19 cellular contexts compared by ENCODE assay signal in genomic region chr5:61783481-61783880, GRCh38.
DNase-seq lines count a peak whose midpoint lies in the region; ATAC-seq, FAIRE-seq and TF ChIP-seq lines count a peak whose summit lies in the region.
"Had no signal": no experiment of that assay in that cellular context is flagged by ENCODE, and none has a peak within 500 bp of the region (broad histone marks: within the 10 kb centered on the region; RNA-seq: fewer than 3 reads in every experiment).

No MANE protein-coding gene starts in this region.

- DNase-seq in DMS 273 (lab: John Stamatoyannopoulos, UW; ENCODE audit: unreplicated experiment) (peak; percentile 26), DMS 273 treated with DMSO at 0.1 percent for 48 hours (lab: John Stamatoyannopoulos, UW) (no peak), body of pancreas (peak in 2 of 4 donors; percentile 13 to 19), neural progenitor cell (ENCODE audit: low spot score) (no peak), GM12892 (ENCODE audit: insufficient read length) (no peak), erythroblast (lab: John Stamatoyannopoulos, UW) (no peak), NCI-H524 treated with DMSO at 0.1 percent for 48 hours (lab: John Stamatoyannopoulos, UW) (no peak), Karpas-422 (no peak)
- DNase-seq: CD4-positive, alpha-beta memory T cell; GOT3; H9; IMR-90; KBM-7 had no signal

- no peaks in the 10 kb centered on the region for H3K9me3 Mint-ChIP-seq in neural progenitor cell
- H3K9me3 Mint-ChIP-seq: H9 had no signal

- H3K4me1 ChIP-seq in body of pancreas (no peaks in the 10 kb centered on the region), neural progenitor cell (no peaks in the 10 kb centered on the region), Karpas-422 (ENCODE audit: low read length) (no peaks in the 10 kb centered on the region)
- H3K4me1 ChIP-seq: A549, BLaER1 had no signal

- H3K79me2 ChIP-seq in neural progenitor cell (ENCODE audit: low read depth) (no peaks in the 10 kb centered on the region), Karpas-422 (ENCODE audit: low read length) (no peaks in the 10 kb centered on the region)

- H3K9ac ChIP-seq in neural progenitor cell (no peak overlapping the region), Karpas-422 (ENCODE audit: low read length) (no peak overlapping the region)
- H3K9ac ChIP-seq: BLaER1 had no signal

- no peak overlapping the region for H3K4me3 Mint-ChIP-seq in neural progenitor cell
- H3K4me3 Mint-ChIP-seq: CD14-positive monocyte; CD4-positive, alpha-beta memory T cell; H9 had no signal

- H3K27ac Mint-ChIP-seq in neural progenitor cell, result no peak overlapping the region
- H3K27ac Mint-ChIP-seq: CD14-positive monocyte; CD4-positive, alpha-beta memory T cell; H9 had no signal

- 49 to 70% methylated on average over 2 of the region's 2 CpGs for WGBS in body of pancreas, 2 donors

- TF ChIP-seq POLR2A in body of pancreas (IDR thresholded peaks at IDR 0.05) (no peak), GM12892 (IDR thresholded peaks at IDR 0.05; ENCODE audit: low read depth, low read length) (no peak), erythroblast (IDR thresholded peaks at IDR 0.05; ENCODE audit: low read length) (no peak)

- H3K36me3 ChIP-seq in body of pancreas (replicated peaks in 1 of 2; ENCODE audit: insufficient read depth in 1 of 2, low read depth in 2 of 2), result no peaks in the 10 kb centered on the region
- H3K36me3 ChIP-seq in neural progenitor cell, result no peaks in the 10 kb centered on the region
- no peaks in the 10 kb centered on the region for H3K36me3 ChIP-seq in Karpas-422 (ENCODE audit: insufficient read depth, low read length)
- H3K36me3 ChIP-seq: BLaER1 had no signal

- H3K4me3 ChIP-seq in body of pancreas, result no peak overlapping the region
- no peak overlapping the region for H3K4me3 ChIP-seq in neural progenitor cell
- H3K4me3 ChIP-seq in Karpas-422 (ENCODE audit: low read length), result no peak overlapping the region
- H3K4me3 ChIP-seq: A549, BLaER1 had no signal

- H3K27ac ChIP-seq in body of pancreas (no peak overlapping the region), neural progenitor cell (no peak overlapping the region), Karpas-422 (ENCODE audit: low read length) (no peak overlapping the region)
- H3K27ac ChIP-seq: 22Rv1, A549, BLaER1 had no signal

- H4K20me1 ChIP-seq in neural progenitor cell (ENCODE audit: low read depth) (no peaks in the 10 kb centered on the region), Karpas-422 (ENCODE audit: insufficient read depth, low read depth, low read length) (no peaks in the 10 kb centered on the region)
- H4K20me1 ChIP-seq: BLaER1 had no signal

- H2AFZ ChIP-seq in neural progenitor cell (replicated peaks) (peak overlapping the region; percentile 51), Karpas-422 (ENCODE audit: low read length) (no peak overlapping the region)

- no peak for TF ChIP-seq CTCF in body of pancreas (IDR thresholded peaks at IDR 0.05)
- no peak for TF ChIP-seq CTCF in neural progenitor cell (IDR thresholded peaks at IDR 0.05)

- H3K27me3 ChIP-seq in body of pancreas (no peaks in the 10 kb centered on the region), neural progenitor cell (no peaks in the 10 kb centered on the region), Karpas-422 (ENCODE audit: low read length) (no peaks in the 10 kb centered on the region)
- H3K27me3 ChIP-seq: BLaER1 had no signal

- H3K9me3 ChIP-seq in body of pancreas, result no peaks in the 10 kb centered on the region
- H3K9me3 ChIP-seq in neural progenitor cell (ENCODE audit: low read depth), result no peaks in the 10 kb centered on the region
- no peaks in the 10 kb centered on the region for H3K9me3 ChIP-seq in Karpas-422 (ENCODE audit: low read length)
- H3K9me3 ChIP-seq: A549, BLaER1 had no signal

- peak; percentile 53 for ATAC-seq in body of pancreas
- ATAC-seq: A549 had no signal

- no peak for FAIRE-seq in GM12892 (lab: Jason Lieb, UNC)
- FAIRE-seq: A549, G401.6, HTR-8/SVneo had no signal

- no peaks in the 10 kb centered on the region for H3F3A ChIP-seq in neural progenitor cell (ENCODE audit: low read depth)

- peaks cover 3% of the 10 kb centered on the region for H3K27me3 Mint-ChIP-seq in neural progenitor cell (ENCODE audit: insufficient read depth, low read depth)

- H3K4me1 Mint-ChIP-seq in neural progenitor cell, result peaks cover 24% of the 10 kb centered on the region
- H3K4me1 Mint-ChIP-seq: CD14-positive monocyte; CD4-positive, alpha-beta memory T cell had no signal

- no peaks in the 10 kb centered on the region for H3K36me3 Mint-ChIP-seq in neural progenitor cell
- H3K36me3 Mint-ChIP-seq: CD14-positive monocyte; CD4-positive, alpha-beta memory T cell had no signal

- intact Hi-C loops in body of pancreas (cut with DNase I), result no loop called here

- H3K4me2 ChIP-seq in neural progenitor cell (no peak overlapping the region), Karpas-422 (ENCODE audit: low read depth, low read length, poor library complexity, severe bottlenecking) (no peak overlapping the region)
- H3K4me2 ChIP-seq: A549, BLaER1 had no signal

- no peaks in the 10 kb centered on the region for H3K9me2 ChIP-seq in Karpas-422 (replicated peaks; ENCODE audit: insufficient read depth, low read length)
